12 cellular contexts compared by ENCODE assay signal in the genomic region with DNA sequence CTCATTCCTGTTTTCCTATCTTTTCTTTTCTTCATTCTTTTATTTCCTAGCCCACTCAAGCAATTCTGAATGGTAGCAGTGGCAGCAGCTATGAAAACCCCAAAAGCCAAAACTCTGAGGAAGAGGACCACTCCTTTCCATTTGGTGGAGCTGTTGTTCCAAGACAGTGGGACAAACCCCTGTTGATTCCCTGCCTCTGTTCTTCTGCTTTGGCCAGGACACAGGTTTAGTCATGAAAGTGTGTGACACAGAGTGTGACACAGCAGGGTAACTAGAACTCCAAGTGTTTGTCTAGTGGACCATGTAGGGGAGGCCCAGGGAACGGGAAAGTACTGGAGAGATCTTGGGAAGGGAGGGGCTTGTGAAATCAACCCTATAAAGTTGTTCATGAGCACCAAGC.
DNase-seq lines count a peak whose midpoint lies in the region; TF ChIP-seq lines count a peak whose summit lies in the region.
"Had no signal": no experiment of that assay in that cellular context is flagged by ENCODE, and none has a peak within 500 bp of the region (broad histone marks: within the 10 kb centered on the region; RNA-seq: fewer than 3 reads in every experiment).

No MANE protein-coding gene starts in this region.

- intact Hi-C loops in thyroid gland (cut with DNase I) = no loop called here

- peak in 1 of 2 donors; percentile 73 for TF ChIP-seq POLR2A in thyroid gland (IDR thresholded peaks at IDR 0.05)

- peak; percentile 17 for TF ChIP-seq CTCF in choroid plexus epithelial cell (conservative IDR thresholded peaks at IDR 0.05; ENCODE audit: low read depth, low read length)
- peak in 4 of 6 experiments; percentile 54 to 85 (median 72) for TF ChIP-seq CTCF in thyroid gland (IDR thresholded peaks at IDR 0.05)

- H3K27ac ChIP-seq in thyroid gland = peak overlapping the region; percentile 64 to 80 (median 73)
- H3K27ac ChIP-seq: gastroesophageal sphincter, HL-60 had no signal

- H3K4me1 ChIP-seq in thyroid gland = peaks cover 0 to 4% of the 10 kb centered on the region in 2 donors
- H3K4me1 ChIP-seq: gastroesophageal sphincter had no signal

- no peaks in the 10 kb centered on the region for H3K36me3 ChIP-seq in thyroid gland
- H3K36me3 ChIP-seq: gastroesophageal sphincter had no signal

- H3K27me3 ChIP-seq in thyroid gland = no peaks in the 10 kb centered on the region

- no peak overlapping the region for H3K4me3 ChIP-seq in choroid plexus epithelial cell (ENCODE audit: low read depth, low read length)
- no peak overlapping the region for H3K4me3 ChIP-seq in thyroid gland (replicated peaks in 1 of 3)
- H3K4me3 ChIP-seq: gastroesophageal sphincter had no signal

- no peaks in the 10 kb centered on the region for H3K9me3 ChIP-seq in thyroid gland
- H3K9me3 ChIP-seq: gastroesophageal sphincter had no signal

- 0% methylated on average over 1 of the region's 1 CpG for WGBS in thyroid gland, 2 donors

- DNase-seq in NCI-H2081 (lab: John Stamatoyannopoulos, UW) = peak; percentile 44 to 67
- DNase-seq in NCI-H2081 treated with DMSO at 0.1 percent for 48 hours (lab: John Stamatoyannopoulos, UW) = no peak
- peak; percentile 97 for DNase-seq in NCI-H2029 treated with DMSO at 0.1 percent for 48 hours (lab: John Stamatoyannopoulos, UW)
- no peak for DNase-seq in choroid plexus epithelial cell (ENCODE audit: low read depth)
- DNase-seq in thyroid gland = peak; percentile 80 to 84
- no peak for DNase-seq in GF-D8 (lab: John Stamatoyannopoulos, UW)
- no peak for DNase-seq in cerebellum (ENCODE audit: low spot score)
- DNase-seq in SKM-1 treated with dmso at 0.1 percent for 144 hours (lab: John Stamatoyannopoulos, UW; ENCODE audit: unreplicated experiment) = no peak
- DNase-seq: activated naive CD8-positive, alpha-beta T cell treated with anti-CD3 and anti-CD28 coated beads, Interleukin-2, amount 10 ng/mL, durations not matched to agents 7 days and 5 days; stimulated activated naive B cell treated with anti-CD40 and anti-IgM and Interleukin-4, amounts not matched to agents 10 μg/mL and 1 μg/mL and 100 μg/mL, for 72 hours had no signal

Comparison
In these comparisons a context has a peak if more than half of its experiments do, and no peak if none do; other contexts are left out.
1. DNase-seq: peak in NCI-H2081 (2 of 2), NCI-H2029 treated with DMSO at 0.1 percent for 48 hours (single experiment) and thyroid gland (2 of 2); none in NCI-H2081 treated with DMSO at 0.1 percent for 48 hours (single experiment), choroid plexus epithelial cell (single experiment), GF-D8 (single experiment), cerebellum (single experiment) and SKM-1 treated with dmso at 0.1 percent for 144 hours (single experiment).